19 cellular contexts compared by ENCODE assay signal in genomic region chr4:185119927-185120630, GRCh38. TPM values are rescaled to one million over a fixed set of nuclear protein-coding genes. Genes with fewer than 3 reads are reported as not detected.
DNase-seq lines count a peak whose midpoint lies in the region; ATAC-seq and TF ChIP-seq lines count a peak whose summit lies in the region.
"Had no signal": no experiment of that assay in that cellular context is flagged by ENCODE, and none has a peak within 500 bp of the region (broad histone marks: within the 10 kb centered on the region; RNA-seq: fewer than 3 reads in every experiment).

No MANE protein-coding gene starts in this region.

- no peaks in the 10 kb centered on the region for H3K36me3 ChIP-seq in left lung

- ATAC-seq in HG03095 (IDR thresholded peaks at IDR 0.05; ENCODE audit: unreplicated experiment) (peak; percentile 50), left lung (peak; percentile 67)
- ATAC-seq in activated CD4-positive, CD25-positive, alpha-beta regulatory T cell treated with anti-CD3 and anti-CD28 coated beads, Interleukin-2, amount 50 U/mL, for 24 hours = no peak
- ATAC-seq: activated CD4-positive, alpha-beta T cell treated with anti-CD3 and anti-CD28 coated beads for 36 hours had no signal

- no peaks in the 10 kb centered on the region for H3K9me3 ChIP-seq in left lung

- H3K27ac ChIP-seq in left lung = no peak overlapping the region

- intact Hi-C loops in left lung (cut with DNase I) = no loop called here

- no peak for TF ChIP-seq CTCF in GM13977 (IDR thresholded peaks at IDR 0.05; ENCODE audit: extremely low read depth, insufficient read depth, missing control alignments)
- no peak for TF ChIP-seq CTCF in left lung (IDR thresholded peaks at IDR 0.05)

- H3K4me3 ChIP-seq in left lung = no peak overlapping the region

- in situ Hi-C loops in GM13977 (cut with MboI; ENCODE audit: low pct_unique_long_range_greater_than_20kb, low sequenced_read_pairs, unreplicated experiment) = no loop called here

- DNase-seq in GM13977 (ENCODE audit: low spot score) (peak; percentile 49), astrocyte of the hippocampus (ENCODE audit: low read depth, low spot score) (peak; percentile 22), left lung (no peak), DMS79 (lab: John Stamatoyannopoulos, UW) (no peak), NCI-H524 (lab: John Stamatoyannopoulos, UW) (no peak), nucleus accumbens (lab: John Stamatoyannopoulos, UW) (no peak)
- DNase-seq: activated CD4-positive, alpha-beta T cell treated with anti-CD3 and anti-CD28 coated beads for 36 hours; activated CD8-positive, alpha-beta memory T cell treated with anti-CD3 and anti-CD28 coated beads, Interleukin-2, amount 50 U/mL, for 48 hours; Calu3; cortex of kidney; GDM1; glutamatergic neuron; HFFc6; NCI-H1092 treated with DMSO at 0.1 percent for 48 hours; NCI-H2171 treated with DMSO at 0.1 percent for 48 hours; stimulated activated CD4-positive, alpha-beta T cell treated with anti-CD3 and anti-CD28 coated beads, Interleukin-2, amount 100 ng/mL, for 48 hours; T-helper 2 cell had no signal

- H3K27me3 ChIP-seq in left lung = peaks cover 0 to 15% of the 10 kb centered on the region in 2 donors

- H3K4me1 ChIP-seq in left lung = no peaks in the 10 kb centered on the region

RNA-seq across cellular contexts. Expression of gene SLC25A4, which starts 23.0 kb away (rescaled TPM):
- 10 to 100 TPM; 37.6 to 57.3 TPM for total RNA-seq in left lung

Comparison
In these comparisons a context has a peak if more than half of its experiments do, and no peak if none do; other contexts are left out.
1. DNase-seq: peak in GM13977 (single experiment) and astrocyte of the hippocampus (single experiment); none in left lung (0 of 2), DMS79 (single experiment), NCI-H524 (0 of 2) and nucleus accumbens (0 of 56).
2. ATAC-seq: peak in HG03095 (single experiment) and left lung (single experiment); none in activated CD4-positive, CD25-positive, alpha-beta regulatory T cell treated with anti-CD3 and anti-CD28 coated beads, Interleukin-2, amount 50 U/mL, for 24 hours (0 of 2).